Comparison of ENCODE assay signal across 14 cellular contexts in genomic region chr22:43946391-43946680, GRCh38. TPM values are rescaled to one million over a fixed set of nuclear protein-coding genes. Genes with fewer than 3 reads are reported as not detected.
A peak's percentile ranks its signal among the peaks of the same experiment; 100 is the strongest.
DNase-seq lines count a peak whose midpoint lies in the region; ATAC-seq, FAIRE-seq and TF ChIP-seq lines count a peak whose summit lies in the region.
"Had no signal": no experiment of that assay in that cellular context is flagged by ENCODE, and none has a peak within 500 bp of the region (broad histone marks: within the 10 kb centered on the region; RNA-seq: fewer than 3 reads in every experiment).

No MANE protein-coding gene starts in this region.

- FAIRE-seq in HepG2 (lab: Jason Lieb, UNC) (no peak), H1 (lab: Jason Lieb, UNC) (no peak)
- FAIRE-seq: GM12878 had no signal

- no peaks in the 10 kb centered on the region for H3K9me3 Mint-ChIP-seq in stimulated activated naive CD8-positive, alpha-beta T cell treated with anti-CD3 and anti-CD28 coated beads, Interleukin-15, amount 100 ng/mL, for 72 hours

- H2AK5ac ChIP-seq in H1 (ENCODE audit: low read depth, low read length), result no peak overlapping the region

- no peak overlapping the region for H3K9ac ChIP-seq in HepG2 (ENCODE audit: insufficient read depth, low read depth, low read length)
- H3K9ac ChIP-seq in NT2/D1 (ENCODE audit: insufficient read length, low read depth), result peak overlapping the region; percentile 1
- H3K9ac ChIP-seq in H1 (replicated peaks in 1 of 4; ENCODE audit: extremely low read depth in 1 of 4, low read depth in 3 of 4, low read length in 3 of 4), result no peak overlapping the region

- no peak for TF ChIP-seq EP300 in HepG2 (IDR thresholded peaks at IDR 0.05; ENCODE audit: low read depth in 2 of 2, low read length in 2 of 2)
- no peak for TF ChIP-seq EP300 in HepG2 (CRISPR knock-in tag; IDR thresholded peaks at IDR 0.05; ENCODE audit: borderline replicate concordance)
- TF ChIP-seq EP300 in H1 (IDR thresholded peaks at IDR 0.05; ENCODE audit: borderline replicate concordance in 1 of 2, low read depth in 2 of 2, low read length in 2 of 2), result no peak

- DNase-seq in HepG2 (ENCODE audit: low spot score) (no peak), right lobe of liver (no peak), NT2/D1 (ENCODE audit: low read depth, low spot score) (no peak), H1 (ENCODE audit: low read depth in 1 of 2, low spot score in 2 of 2) (no peak), NCI-H748 (lab: John Stamatoyannopoulos, UW; ENCODE audit: unreplicated experiment) (no peak), NCI-H1930 (lab: John Stamatoyannopoulos, UW) (no peak)
- no peak for DNase-seq in stimulated activated naive CD8-positive, alpha-beta T cell treated with anti-CD3 and anti-CD28 coated beads, Interleukin-15, amount 100 ng/mL, for 72 hours
- DNase-seq: NCI-H1105 had no signal

- in situ Hi-C loops in HepG2 (cut with HindIII; ENCODE audit: extremely low pct_ligation_motif_present, low pct_unique_long_range_greater_than_20kb), result no loop called here

- H3K79me1 ChIP-seq in H1 (ENCODE audit: low read depth, low read length), result no peaks in the 10 kb centered on the region

- H3K4ac ChIP-seq in H1 (replicated peaks; ENCODE audit: insufficient read length, low read depth, low read length), result no peak overlapping the region

- H3K14ac ChIP-seq in H1 (ENCODE audit: insufficient read length), result no peak overlapping the region

- no peak overlapping the region for H2BK120ac ChIP-seq in H1 (replicated peaks; ENCODE audit: low read depth, low read length)

- no peak overlapping the region for H2BK12ac ChIP-seq in H1 (ENCODE audit: low read depth, low read length)

- no peak overlapping the region for H2BK20ac ChIP-seq in H1 (ENCODE audit: low read length)

- no peaks in the 10 kb centered on the region for H4K20me1 ChIP-seq in HepG2 (ENCODE audit: insufficient read depth, low read length)
- H4K20me1 ChIP-seq in H1 (replicated peaks in 1 of 2; ENCODE audit: control insufficient read depth in 1 of 2, insufficient read depth in 2 of 2, low read length in 2 of 2), result peaks cover 1 to 13% of the 10 kb centered on the region in 2 experiments

- H3K27me3 ChIP-seq in HepG2 (ENCODE audit: control insufficient read depth in 1 of 2, insufficient read depth in 2 of 2, low read length in 2 of 2) (no peaks in the 10 kb centered on the region), right lobe of liver (no peaks in the 10 kb centered on the region), NT2/D1 (ENCODE audit: insufficient read depth, insufficient read length) (no peaks in the 10 kb centered on the region), H1 (replicated peaks in 1 of 4; ENCODE audit: control insufficient read depth in 3 of 4, extremely low read depth in 1 of 4, insufficient read depth in 3 of 4, low read length in 3 of 4) (no peaks in the 10 kb centered on the region)
- H3K27me3 ChIP-seq: colonic mucosa had no signal

- peaks cover 11% of the 10 kb centered on the region for H3K4me1 Mint-ChIP-seq in stimulated activated naive CD8-positive, alpha-beta T cell treated with anti-CD3 and anti-CD28 coated beads, Interleukin-15, amount 100 ng/mL, for 72 hours

- H3K4me1 ChIP-seq in HepG2 (ENCODE audit: insufficient read depth, low read length) (no peaks in the 10 kb centered on the region), right lobe of liver (no peaks in the 10 kb centered on the region), NT2/D1 (ENCODE audit: insufficient read depth, insufficient read length) (peaks cover 4% of the 10 kb centered on the region), H1 (replicated peaks in 1 of 4; ENCODE audit: control insufficient read depth in 3 of 4, insufficient read depth in 4 of 4, low read length in 3 of 4) (no peaks in the 10 kb centered on the region)
- H3K4me1 ChIP-seq: colonic mucosa had no signal

- TF ChIP-seq RAD21 in HepG2 (CRISPR knock-in tag; IDR thresholded peaks at IDR 0.05) (no peak), H1 (IDR thresholded peaks at IDR 0.05 in 1 of 2, conservative IDR thresholded peaks at IDR 0.05 in 1 of 2; ENCODE audit: low read depth in 2 of 2, low read length in 2 of 2) (no peak)

- H3K27ac Mint-ChIP-seq in stimulated activated naive CD8-positive, alpha-beta T cell treated with anti-CD3 and anti-CD28 coated beads, Interleukin-15, amount 100 ng/mL, for 72 hours, result no peak overlapping the region

- POLR2A ChIA-PET in HepG2 (lab: Yijun Ruan, JAX) (interaction anchor here (0.7 to 2.3 kb wide), 5 partner anchors 9 to 24 kb away, joined by 3 to 11 read pairs (median 6); partner anchors contain the start of gene SAMM50), H1 (lab: Charles Lee; ENCODE audit: partially characterized antibody) (interaction anchor here (0.6 to 1.4 kb wide), 6 partner anchors 9 to 656 kb away, joined by 3 to 5 read pairs (median 4); partner anchors contain the start of genes PNPLA3 and SAMM50)

- H2AFZ ChIP-seq in HepG2 (ENCODE audit: low read length), result no peak overlapping the region
- H2AFZ ChIP-seq in H1 (ENCODE audit: low read length), result no peak overlapping the region

- TF ChIP-seq CTCF in HepG2 (CRISPR knock-in tag; IDR thresholded peaks at IDR 0.05) (no peak), right lobe of liver (IDR thresholded peaks at IDR 0.05) (no peak), H1 (IDR thresholded peaks at IDR 0.05; ENCODE audit: control extremely low read depth in 1 of 3, insufficient read depth in 1 of 3, low read depth in 1 of 3, low read length in 3 of 3) (peak in 2 of 3 experiments; percentile 3 to 11; a peak in 1 of 4 replicates)

- H3K9me3 ChIP-seq in HepG2 (ENCODE audit: low read length), result no peaks in the 10 kb centered on the region
- no peaks in the 10 kb centered on the region for H3K9me3 ChIP-seq in right lobe of liver
- no peaks in the 10 kb centered on the region for H3K9me3 ChIP-seq in NT2/D1 (ENCODE audit: insufficient read depth, low read length)
- H3K9me3 ChIP-seq in H1 (ENCODE audit: insufficient read depth in 2 of 2, low read depth in 1 of 2, low read length in 1 of 2), result no peaks in the 10 kb centered on the region
- H3K9me3 ChIP-seq: colonic mucosa had no signal

- H3K4me3 Mint-ChIP-seq in stimulated activated naive CD8-positive, alpha-beta T cell treated with anti-CD3 and anti-CD28 coated beads, Interleukin-15, amount 100 ng/mL, for 72 hours, result no peak overlapping the region

- H3K4me3 ChIP-seq in HepG2 (replicated peaks in 1 of 3; ENCODE audit: insufficient read depth in 1 of 3, low read depth in 2 of 3, low read length in 3 of 3) (no peak overlapping the region), right lobe of liver (no peak overlapping the region), NT2/D1 (ENCODE audit: insufficient read length, low read depth) (no peak overlapping the region), H1 (ENCODE audit: extremely low read depth in 1 of 4, insufficient read depth in 2 of 4, low read depth in 3 of 4, low read length in 4 of 4) (no peak overlapping the region)
- H3K4me3 ChIP-seq: colonic mucosa, GM12878 had no signal

- H3K23me2 ChIP-seq in H1 (ENCODE audit: low read depth, low read length), result no peaks in the 10 kb centered on the region

- no peak overlapping the region for H3K4me2 ChIP-seq in HepG2 (ENCODE audit: low read depth, low read length)
- no peak overlapping the region for H3K4me2 ChIP-seq in H1 (ENCODE audit: insufficient read depth in 1 of 2, low read depth in 2 of 2, low read length in 2 of 2)

- no peak overlapping the region for H4K91ac ChIP-seq in H1 (replicated peaks; ENCODE audit: insufficient read length, low read length)

- H3K36me3 ChIP-seq in HepG2 (replicated peaks in 1 of 2; ENCODE audit: control insufficient read depth in 1 of 2, insufficient read depth in 2 of 2, low read length in 2 of 2) (peaks cover 8 to 37% of the 10 kb centered on the region in 2 experiments; a peak in 4 of 5 replicates), right lobe of liver (peaks cover 0 to 83% (median 29%) of the 10 kb centered on the region in 4 donors), NT2/D1 (ENCODE audit: insufficient read depth, insufficient read length, low read length) (peaks cover 39% of the 10 kb centered on the region), H1 (ENCODE audit: control insufficient read depth in 2 of 4, insufficient read depth in 4 of 4, low read length in 3 of 4) (peaks cover 10 to 29% (median 20%) of the 10 kb centered on the region in 4 experiments; a peak in 6 of 8 replicates)
- H3K36me3 ChIP-seq: colonic mucosa had no signal

- no peak overlapping the region for H4K5ac ChIP-seq in H1 (ENCODE audit: insufficient read length, low read depth, low read length)

- H3K79me2 ChIP-seq in HepG2 (ENCODE audit: insufficient read depth, low read length), result no peaks in the 10 kb centered on the region
- no peaks in the 10 kb centered on the region for H3K79me2 ChIP-seq in H1 (ENCODE audit: control insufficient read depth in 1 of 2, insufficient read depth in 2 of 2, low read length in 2 of 2)

- 93% methylated on average over 3 of the region's 7 CpGs for WGBS in HepG2 (ENCODE audit: low lambda C conversion rate)
- 69% methylated on average over 6 of the region's 7 CpGs for WGBS in right lobe of liver (ENCODE audit: insufficient coverage, low coverage, low lambda C conversion rate, missing lambda C conversion rate)
- 89% methylated on average over 7 of the region's 7 CpGs; no CpG with 5 or more reads in 1 of the 2 experiments for WGBS in H1 (ENCODE audit: extremely low coverage in 1 of 2, insufficient coverage in 1 of 2, insufficient read length in 1 of 2, insufficient replicate concordance in 2 of 2, low coverage in 1 of 2, low lambda C conversion rate in 2 of 2, missing lambda C conversion rate in 1 of 2), 2 experiments

- no peak overlapping the region for H3K27ac ChIP-seq in HepG2 (ENCODE audit: extremely low read length, insufficient read depth, low read length)
- no peak overlapping the region for H3K27ac ChIP-seq in right lobe of liver
- H3K27ac ChIP-seq in H1 (ENCODE audit: low read depth, low read length), result no peak overlapping the region
- H3K27ac ChIP-seq: colonic mucosa had no signal

- H3K56ac ChIP-seq in H1 (replicated peaks; ENCODE audit: insufficient read length, low read depth, low read length), result no peak overlapping the region

- H2BK5ac ChIP-seq in H1 (ENCODE audit: low read depth, low read length), result no peak overlapping the region

- H4K8ac ChIP-seq in H1 (ENCODE audit: extremely low read depth, insufficient read depth, low read length), result no peak overlapping the region

- CTCF ChIA-PET in HepG2 (lab: Yijun Ruan, JAX; ENCODE audit: low intra/inter-chr PET ratio, low total read pairs), result interaction anchor here (1.7 to 1.9 kb wide), 2 partner anchors 61 to 63 kb away, joined by 4 to 7 read pairs; no protein-coding TSS in a partner anchor
- CTCF ChIA-PET in H1 (lab: Charles Lee; ENCODE audit: partially characterized antibody), result interaction anchor here (0.7 to 3.4 kb wide), 32 partner anchors 8 to 423 kb away, joined by 3 to 32 read pairs (median 4); partner anchors contain the start of genes PNPLA3 and SAMM50

- H3K23ac ChIP-seq in H1 (ENCODE audit: insufficient read length), result no peak overlapping the region

- TF ChIP-seq POLR2A in HepG2 (IDR thresholded peaks at IDR 0.05; ENCODE audit: insufficient read depth in 1 of 2, low read depth in 2 of 2, low read length in 2 of 2), result no peak
- TF ChIP-seq POLR2A in right lobe of liver (IDR thresholded peaks at IDR 0.05), result no peak
- TF ChIP-seq POLR2A in H1 (IDR thresholded peaks at IDR 0.05; ENCODE audit: control extremely low read depth in 1 of 2, low read depth in 2 of 2, low read length in 2 of 2), result no peak

- no peak overlapping the region for H3K18ac ChIP-seq in H1 (ENCODE audit: extremely low read depth, low read length)

- no peak overlapping the region for H2BK15ac ChIP-seq in H1 (ENCODE audit: low read length)

- BruUV-seq in HepG2 (replicated peaks; lab: Mats Ljungman, UMichigan), result no TSS peak

- peaks cover 33% of the 10 kb centered on the region for H3K27me3 Mint-ChIP-seq in stimulated activated naive CD8-positive, alpha-beta T cell treated with anti-CD3 and anti-CD28 coated beads, Interleukin-15, amount 100 ng/mL, for 72 hours

- ATAC-seq in HepG2, result peak; percentile 50
- ATAC-seq in right lobe of liver, result no peak
- ATAC-seq in stimulated activated naive CD8-positive, alpha-beta T cell treated with anti-CD3 and anti-CD28 coated beads, Interleukin-15, amount 100 ng/mL, for 72 hours, result peak; percentile 57
- no peak for ATAC-seq in HG03378 (IDR thresholded peaks at IDR 0.05; ENCODE audit: unreplicated experiment)

- intact Hi-C loops in HepG2 (cut with micrococcal nuclease; ENCODE audit: unreplicated experiment) (loop anchor here (1.0 kb wide), 2 partner anchors 21 to 63 kb away; no protein-coding TSS in a partner anchor), right lobe of liver (cut with DNase I) (no loop called here)

RNA-seq across cellular contexts. Expression of gene SAMM50, which starts 8.9 kb away (rescaled TPM):
- 63.4 and 95.8 TPM in 2 replicates for total RNA-seq in HepG2 (2016; rRNA removed; fragmentation: Illumina TruSeq; extraction: Trizol)
- total RNA-seq in HepG2 (2016; cell fraction: cytosol; rRNA removed; fragmentation: Illumina TruSeq; extraction: Trizol; ENCODE audit: low read depth), result 16.2 and 18.4 TPM in 2 replicates
- total RNA-seq in HepG2 (2016; cell fraction: insoluble cytoplasmic fraction; rRNA removed; fragmentation: Illumina TruSeq; extraction: Trizol), result 68.1 and 90.1 TPM in 2 replicates
- total RNA-seq in HepG2 (2016; cell fraction: membrane; rRNA removed; fragmentation: Illumina TruSeq; extraction: Trizol), result 30.8 and 34.8 TPM in 2 replicates
- total RNA-seq in HepG2 (2016; cell fraction: nucleus; rRNA removed; fragmentation: Illumina TruSeq; extraction: Trizol), result 33.1 and 34.2 TPM in 2 replicates
- 26.2 and 34.7 TPM in 2 replicates for polyA plus RNA-seq in HepG2 (2011; rRNA removed)
- 27.3 and 27.8 TPM in 2 replicates for polyA plus RNA-seq in HepG2 (2011; cell fraction: cytosol; rRNA removed)
- 19.1 and 21.3 TPM in 2 replicates for polyA plus RNA-seq in HepG2 (2011; cell fraction: nucleus; rRNA removed)
- 36.0 and 46.3 TPM in 2 replicates for polyA plus RNA-seq in HepG2 (2012)
- 18.9 and 20.3 TPM in 2 replicates for polyA plus RNA-seq in HepG2 (2016; cell fraction: cytosol; fragmentation: Illumina TruSeq; extraction: Trizol; ENCODE audit: low read depth)
- polyA plus RNA-seq in HepG2 (2016; cell fraction: insoluble cytoplasmic fraction; fragmentation: Illumina TruSeq; extraction: Trizol; ENCODE audit: low read depth), result 90.0 and 99.1 TPM in 2 replicates
- polyA plus RNA-seq in HepG2 (2016; cell fraction: membrane; fragmentation: Illumina TruSeq; extraction: Trizol; ENCODE audit: low read depth), result 27.5 and 27.7 TPM in 2 replicates
- polyA plus RNA-seq in HepG2 (2016; cell fraction: nucleus; fragmentation: Illumina TruSeq; extraction: Trizol; ENCODE audit: insufficient read depth, low read depth), result 48.2 and 49.2 TPM in 2 replicates
- 22.2 and 45.2 TPM in 2 replicates for polyA minus RNA-seq in HepG2 (2011; rRNA and poly(A)+ RNA removed; ENCODE audit: low replicate concordance)
- 20.5 and 22.8 TPM in 2 replicates for polyA minus RNA-seq in HepG2 (2011; cell fraction: cytosol; rRNA and poly(A)+ RNA removed)
- polyA minus RNA-seq in HepG2 (2011; cell fraction: nucleus; rRNA and poly(A)+ RNA removed), result 19.3 and 24.1 TPM in 2 replicates
- 10 to 100 TPM; 17.5 to 39.5 (median 21.0) TPM for total RNA-seq in right lobe of liver
- total RNA-seq in H1 (2021; fragmentation: NEBNext Ultra II Directional; extraction: Animal tissue kit (Norgen Biotek cat#: 25700)), result 67.2 and 70.3 TPM in 2 replicates
- polyA plus RNA-seq in H1 (2011; rRNA removed), result 45.4 and 47.1 TPM in 2 replicates
- 41.9 TPM for polyA plus RNA-seq in H1 (2011; cell fraction: cytosol; rRNA removed)
- 31.9 TPM for polyA plus RNA-seq in H1 (2011; cell fraction: nucleus; rRNA removed)
- polyA plus RNA-seq in H1 (2012, experiment 1 of 2), result 70.0 to 81.4 TPM (median 74.8 TPM) in 4 replicates
- polyA plus RNA-seq in H1 (2012, experiment 2 of 2), result 55.7 TPM
- 41.7 TPM for polyA plus RNA-seq in H1 (2013, experiment 1 of 2)
- polyA plus RNA-seq in H1 (2013, experiment 2 of 2), result 39.8 TPM
- polyA minus RNA-seq in H1 (2011; rRNA and poly(A)+ RNA removed), result 35.2 and 38.4 TPM in 2 replicates
- 35.2 TPM for polyA minus RNA-seq in H1 (2011; cell fraction: cytosol; rRNA and poly(A)+ RNA removed)
- polyA minus RNA-seq in H1 (2011; cell fraction: nucleus; rRNA and poly(A)+ RNA removed), result 16.6 TPM

RNA-seq across cellular contexts. Expression of gene PNPLA3, which starts 22.7 kb away (rescaled TPM):
- total RNA-seq in HepG2 (2016; rRNA removed; fragmentation: Illumina TruSeq; extraction: Trizol) (13.7 and 16.9 TPM in 2 replicates), right lobe of liver (10 to 100 TPM; 17.5 to 66.8 (median 60.3) TPM)
- 4.8 and 8.4 TPM in 2 replicates for total RNA-seq in HepG2 (2016; cell fraction: cytosol; rRNA removed; fragmentation: Illumina TruSeq; extraction: Trizol; ENCODE audit: low read depth)
- total RNA-seq in HepG2 (2016; cell fraction: insoluble cytoplasmic fraction; rRNA removed; fragmentation: Illumina TruSeq; extraction: Trizol), result 10.7 and 17.4 TPM in 2 replicates
- 4.8 and 6.1 TPM in 2 replicates for total RNA-seq in HepG2 (2016; cell fraction: membrane; rRNA removed; fragmentation: Illumina TruSeq; extraction: Trizol)
- total RNA-seq in HepG2 (2016; cell fraction: nucleus; rRNA removed; fragmentation: Illumina TruSeq; extraction: Trizol), result 21.0 and 22.1 TPM in 2 replicates
- polyA plus RNA-seq in HepG2 (2011; rRNA removed) (19.8 and 24.1 TPM in 2 replicates), H1 (2011; rRNA removed) (17.5 and 21.0 TPM in 2 replicates)
- polyA plus RNA-seq in HepG2 (2011; cell fraction: cytosol; rRNA removed), result 9.1 and 9.8 TPM in 2 replicates
- 53.2 and 70.9 TPM in 2 replicates for polyA plus RNA-seq in HepG2 (2011; cell fraction: nucleus; rRNA removed)
- polyA plus RNA-seq in HepG2 (2012), result 13.9 and 14.4 TPM in 2 replicates
- polyA plus RNA-seq in HepG2 (2016; cell fraction: cytosol; fragmentation: Illumina TruSeq; extraction: Trizol; ENCODE audit: low read depth), result 0.89 and 0.97 TPM in 2 replicates
- polyA plus RNA-seq in HepG2 (2016; cell fraction: insoluble cytoplasmic fraction; fragmentation: Illumina TruSeq; extraction: Trizol; ENCODE audit: low read depth), result 7.2 and 8.6 TPM in 2 replicates
- 1.2 and 1.4 TPM in 2 replicates for polyA plus RNA-seq in HepG2 (2016; cell fraction: membrane; fragmentation: Illumina TruSeq; extraction: Trizol; ENCODE audit: low read depth)
- 32.5 and 34.1 TPM in 2 replicates for polyA plus RNA-seq in HepG2 (2016; cell fraction: nucleus; fragmentation: Illumina TruSeq; extraction: Trizol; ENCODE audit: insufficient read depth, low read depth)
- 7.9 and 27.4 TPM in 2 replicates for polyA minus RNA-seq in HepG2 (2011; rRNA and poly(A)+ RNA removed; ENCODE audit: low replicate concordance)
- 7.7 and 11.8 TPM in 2 replicates for polyA minus RNA-seq in HepG2 (2011; cell fraction: cytosol; rRNA and poly(A)+ RNA removed)
- 28.2 and 46.9 TPM in 2 replicates for polyA minus RNA-seq in HepG2 (2011; cell fraction: nucleus; rRNA and poly(A)+ RNA removed)
- 23.4 and 24.6 TPM in 2 replicates for total RNA-seq in H1 (2021; fragmentation: NEBNext Ultra II Directional; extraction: Animal tissue kit (Norgen Biotek cat#: 25700))
- polyA plus RNA-seq in H1 (2011; cell fraction: cytosol; rRNA removed), result 16.0 TPM
- polyA plus RNA-seq in H1 (2011; cell fraction: nucleus; rRNA removed), result 37.2 TPM
- 14.2 to 20.5 TPM (median 18.2 TPM) in 4 replicates for polyA plus RNA-seq in H1 (2012, experiment 1 of 2)
- polyA plus RNA-seq in H1 (2012, experiment 2 of 2), result 12.6 TPM
- polyA plus RNA-seq in H1 (2013, experiment 1 of 2), result 20.6 TPM
- 19.5 TPM for polyA plus RNA-seq in H1 (2013, experiment 2 of 2)
- polyA minus RNA-seq in H1 (2011; rRNA and poly(A)+ RNA removed), result 36.0 and 39.2 TPM in 2 replicates
- 11.8 TPM for polyA minus RNA-seq in H1 (2011; cell fraction: cytosol; rRNA and poly(A)+ RNA removed)
- polyA minus RNA-seq in H1 (2011; cell fraction: nucleus; rRNA and poly(A)+ RNA removed), result 34.6 TPM
- total RNA-seq: GM12878 had no signal

RNA-seq across cellular contexts. Expression of gene PNPLA5, which starts 54.5 kb away (rescaled TPM):
- total RNA-seq in HepG2 (2016; rRNA removed; fragmentation: Illumina TruSeq; extraction: Trizol), result not detected in 2 replicates
- not detected in 2 replicates for total RNA-seq in HepG2 (2016; cell fraction: cytosol; rRNA removed; fragmentation: Illumina TruSeq; extraction: Trizol; ENCODE audit: low read depth)
- total RNA-seq in HepG2 (2016; cell fraction: insoluble cytoplasmic fraction; rRNA removed; fragmentation: Illumina TruSeq; extraction: Trizol), result not detected in 2 replicates
- not detected in 2 replicates for total RNA-seq in HepG2 (2016; cell fraction: membrane; rRNA removed; fragmentation: Illumina TruSeq; extraction: Trizol)
- total RNA-seq in HepG2 (2016; cell fraction: nucleus; rRNA removed; fragmentation: Illumina TruSeq; extraction: Trizol), result not detected in 2 replicates
- polyA plus RNA-seq in HepG2 (2011; rRNA removed), result not detected in 2 replicates
- not detected in 2 replicates for polyA plus RNA-seq in HepG2 (2011; cell fraction: cytosol; rRNA removed)
- not detected in 2 replicates for polyA plus RNA-seq in HepG2 (2011; cell fraction: nucleus; rRNA removed)
- not detected in 2 replicates for polyA plus RNA-seq in HepG2 (2012)
- not detected in 2 replicates for polyA plus RNA-seq in HepG2 (2016; cell fraction: cytosol; fragmentation: Illumina TruSeq; extraction: Trizol; ENCODE audit: low read depth)
- not detected in 2 replicates for polyA plus RNA-seq in HepG2 (2016; cell fraction: insoluble cytoplasmic fraction; fragmentation: Illumina TruSeq; extraction: Trizol; ENCODE audit: low read depth)
- polyA plus RNA-seq in HepG2 (2016; cell fraction: membrane; fragmentation: Illumina TruSeq; extraction: Trizol; ENCODE audit: low read depth), result not detected in 2 replicates
- polyA plus RNA-seq in HepG2 (2016; cell fraction: nucleus; fragmentation: Illumina TruSeq; extraction: Trizol; ENCODE audit: insufficient read depth, low read depth), result not detected in 2 replicates
- not detected in 2 replicates for polyA minus RNA-seq in HepG2 (2011; rRNA and poly(A)+ RNA removed; ENCODE audit: low replicate concordance)
- not detected in 2 replicates for polyA minus RNA-seq in HepG2 (2011; cell fraction: cytosol; rRNA and poly(A)+ RNA removed)
- polyA minus RNA-seq in HepG2 (2011; cell fraction: nucleus; rRNA and poly(A)+ RNA removed), result not detected in 2 replicates
- 1 to 10 TPM in 1 of 6 experiments, not detected in 5; 2.8 TPM for total RNA-seq in right lobe of liver
- 6.8 and 8.2 TPM in 2 replicates for total RNA-seq in H1 (2021; fragmentation: NEBNext Ultra II Directional; extraction: Animal tissue kit (Norgen Biotek cat#: 25700))
- polyA plus RNA-seq in H1 (2011; rRNA removed), result 3.9 and 5.2 TPM in 2 replicates
- 3.8 TPM for polyA plus RNA-seq in H1 (2011; cell fraction: cytosol; rRNA removed)
- polyA plus RNA-seq in H1 (2011; cell fraction: nucleus; rRNA removed), result 7.4 TPM
- 3.2 to 4.1 TPM (median 3.7 TPM) in 4 replicates for polyA plus RNA-seq in H1 (2012, experiment 1 of 2)
- polyA plus RNA-seq in H1 (2012, experiment 2 of 2), result 3.2 TPM
- polyA plus RNA-seq in H1 (2013, experiment 1 of 2), result 3.3 TPM
- 3.4 TPM for polyA plus RNA-seq in H1 (2013, experiment 2 of 2)
- polyA minus RNA-seq in H1 (2011; rRNA and poly(A)+ RNA removed), result 1.8 and 1.9 TPM in 2 replicates
- polyA minus RNA-seq in H1 (2011; cell fraction: cytosol; rRNA and poly(A)+ RNA removed), result 3.4 TPM
- 3.8 TPM for polyA minus RNA-seq in H1 (2011; cell fraction: nucleus; rRNA and poly(A)+ RNA removed)
- total RNA-seq: colonic mucosa, Daoy, esophagus mucosa, GM12878, kidney epithelial cell had no signal
- polyA plus RNA-seq: GM12878 had no signal

Comparison
In these comparisons a context has a peak if more than half of its experiments do, and no peak if none do; other contexts are left out.
1. ATAC-seq: peak in HepG2 (single experiment) and stimulated activated naive CD8-positive, alpha-beta T cell treated with anti-CD3 and anti-CD28 coated beads, Interleukin-15, amount 100 ng/mL, for 72 hours (single experiment); none in right lobe of liver (0 of 4) and HG03378 (single experiment).
2. CTCF ChIP-seq: peak in H1 (2 of 3); none in HepG2 (single experiment) and right lobe of liver (0 of 4).
3. Of the 41 proteins assayed by ChIP-seq in both HepG2 and H1: peak only in HepG2: none; only in H1: CTCF; in both: none; in neither: 40.